ENCODE assay signal across 9 cellular contexts in genomic region chr11:96214745-96215093, GRCh38.
DNase-seq lines count a peak whose midpoint lies in the region; ATAC-seq and TF ChIP-seq lines count a peak whose summit lies in the region.
"Had no signal": no experiment of that assay in that cellular context is flagged by ENCODE, and none has a peak within 500 bp of the region (broad histone marks: within the 10 kb centered on the region; RNA-seq: fewer than 3 reads in every experiment).

No MANE protein-coding gene starts in this region.

- no peaks in the 10 kb centered on the region for H3K9me3 ChIP-seq in right cardiac atrium (ENCODE audit: control insufficient read depth, low read length)
- H3K9me3 ChIP-seq: Caco-2 had no signal

- H3K9me3 Mint-ChIP-seq in natural killer cell treated with Interleukin-12 subunit alpha and Interleukin-12 subunit beta and Interleukin-15 and Interleukin-18, amount 100 ng/mL, for 72 hours: peaks cover 4% of the 10 kb centered on the region

- in situ Hi-C loops in brain microvascular endothelial cell (cut with HindIII; ENCODE audit: low pct_ligation_motif_present, low sequenced_read_pairs) (no loop called here), GM13977 (cut with MboI; ENCODE audit: low pct_unique_long_range_greater_than_20kb, low sequenced_read_pairs, unreplicated experiment) (no loop called here)

- TF ChIP-seq CTCF in brain microvascular endothelial cell (IDR thresholded peaks at IDR 0.05; ENCODE audit: low read depth, low read length, missing control alignments) (no peak), GM13977 (IDR thresholded peaks at IDR 0.05; ENCODE audit: extremely low read depth, insufficient read depth, missing control alignments) (no peak)

- H3K27ac ChIP-seq in right cardiac atrium (ENCODE audit: low read length) (peak overlapping the region; percentile 63), brain microvascular endothelial cell (peak overlapping the region; percentile 82)

- peaks cover 14% of the 10 kb centered on the region for H3K4me1 ChIP-seq in right cardiac atrium (ENCODE audit: control insufficient read depth, insufficient read depth, low read length)

- peaks cover 6% of the 10 kb centered on the region for H3K36me3 Mint-ChIP-seq in natural killer cell treated with Interleukin-12 subunit alpha and Interleukin-12 subunit beta and Interleukin-15 and Interleukin-18, amount 100 ng/mL, for 72 hours

- H3K4me1 Mint-ChIP-seq in natural killer cell treated with Interleukin-12 subunit alpha and Interleukin-12 subunit beta and Interleukin-15 and Interleukin-18, amount 100 ng/mL, for 72 hours (ENCODE audit: low read depth in 2 of 2): peaks cover 49 to 51% of the 10 kb centered on the region in 2 donors

- intact Hi-C loops in right cardiac atrium (cut with DNase I): loop anchor here in 1 of 4 donors (5.0 kb wide), 1 partner anchor 157 kb away; no protein-coding TSS in a partner anchor
- intact Hi-C loops in Right ventricle myocardium inferior (cut with DNase I): loop anchor here (5.0 to 10.0 kb wide), 2 partner anchors 47 to 130 kb away; partner anchors contain the start of gene MAML2

- DNase-seq in right cardiac atrium (no peak), Right ventricle myocardium inferior (ENCODE audit: missing footprints) (no peak), brain microvascular endothelial cell (no peak), GM13977 (ENCODE audit: low spot score) (no peak)
- DNase-seq in natural killer cell treated with Interleukin-12 subunit alpha and Interleukin-12 subunit beta and Interleukin-15 and Interleukin-18, amount 100 ng/mL, for 72 hours (ENCODE audit: low spot score): no peak
- no peak for DNase-seq in stimulated activated CD4-positive, alpha-beta T cell treated with anti-CD3 and anti-CD28 coated beads, Interleukin-1b, Interleukin-23, amount 100 ng/mL, for 48 hours
- DNase-seq: Caco-2 had no signal

- H3K4me3 ChIP-seq in right cardiac atrium (ENCODE audit: low read length) (no peak overlapping the region), brain microvascular endothelial cell (ENCODE audit: low read depth, low read length) (no peak overlapping the region)

- no peak for ATAC-seq in right cardiac atrium
- ATAC-seq in Right ventricle myocardium inferior: no peak
- ATAC-seq in natural killer cell treated with Interleukin-12 subunit alpha and Interleukin-12 subunit beta and Interleukin-15 and Interleukin-18, amount 100 ng/mL, for 72 hours: no peak
- no peak for ATAC-seq in GM21576 (IDR thresholded peaks at IDR 0.05; ENCODE audit: unreplicated experiment)
- ATAC-seq in GM18873 (IDR thresholded peaks at IDR 0.05; ENCODE audit: low FRiP score, unreplicated experiment): no peak

- H3K27me3 Mint-ChIP-seq in natural killer cell treated with Interleukin-12 subunit alpha and Interleukin-12 subunit beta and Interleukin-15 and Interleukin-18, amount 100 ng/mL, for 72 hours: no peaks in the 10 kb centered on the region

- H3K4me3 Mint-ChIP-seq in natural killer cell treated with Interleukin-12 subunit alpha and Interleukin-12 subunit beta and Interleukin-15 and Interleukin-18, amount 100 ng/mL, for 72 hours: peak overlapping the region; percentile 83

- 14% methylated on average over 1 of the region's 1 CpG for WGBS in right cardiac atrium

- peak overlapping the region; percentile 97 to 99 for H3K27ac Mint-ChIP-seq in natural killer cell treated with Interleukin-12 subunit alpha and Interleukin-12 subunit beta and Interleukin-15 and Interleukin-18, amount 100 ng/mL, for 72 hours

- H3K27me3 ChIP-seq in right cardiac atrium (ENCODE audit: control insufficient read depth, insufficient read depth): no peaks in the 10 kb centered on the region
- H3K27me3 ChIP-seq in brain microvascular endothelial cell (replicated peaks): no peaks in the 10 kb centered on the region

- H3K36me3 ChIP-seq in brain microvascular endothelial cell (replicated peaks): no peaks in the 10 kb centered on the region
